ENCODE assay signal across 10 cellular contexts in the genomic region with DNA sequence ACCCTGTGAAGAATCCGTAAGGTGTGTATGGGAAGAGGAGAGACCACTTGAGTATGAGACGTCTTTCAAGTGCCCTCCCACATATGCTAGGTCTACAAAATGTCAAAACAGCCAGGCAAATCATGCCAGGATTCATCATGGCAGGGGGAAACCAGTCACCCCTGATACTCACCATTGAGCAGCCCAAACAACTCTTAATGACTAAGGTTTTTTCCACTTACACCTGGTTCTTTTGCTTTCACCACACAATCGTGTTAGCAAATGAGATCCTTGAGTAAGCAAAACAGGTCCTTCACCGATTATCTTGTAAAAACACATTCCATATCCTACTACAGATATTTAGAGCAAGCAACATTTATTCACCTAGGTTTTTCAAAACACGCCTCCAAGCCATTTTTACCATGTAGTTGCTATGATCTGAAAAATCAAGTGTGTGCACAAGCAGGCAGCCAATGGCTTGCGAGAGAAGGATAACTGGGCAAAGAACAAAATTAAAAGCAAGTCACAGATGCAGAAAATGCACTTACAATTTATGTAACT.
DNase-seq lines count a peak whose midpoint lies in the region; ATAC-seq and TF ChIP-seq lines count a peak whose summit lies in the region.
"Had no signal": no experiment of that assay in that cellular context is flagged by ENCODE, and none has a peak within 500 bp of the region (broad histone marks: within the 10 kb centered on the region; RNA-seq: fewer than 3 reads in every experiment).

No MANE protein-coding gene starts in this region.

- ATAC-seq in T-cell (replicated peaks in 1 of 4) (no peak), HG03354 (IDR thresholded peaks at IDR 0.05; ENCODE audit: poor library complexity, severe bottlenecking, unreplicated experiment) (no peak)
- ATAC-seq in stimulated activated memory B cell treated with anti-CD40 and anti-IgM and Interleukin-4, amounts not matched to agents 10 μg/mL and 1 μg/mL and 100 μg/mL, for 72 hours: peak; percentile 37

- no peak overlapping the region for H3K4me3 Mint-ChIP-seq in T-cell
- H3K4me3 Mint-ChIP-seq in activated naive CD8-positive, alpha-beta T cell treated with anti-CD3 and anti-CD28 coated beads for 36 hours: no peak overlapping the region
- H3K4me3 Mint-ChIP-seq in stimulated activated memory B cell treated with anti-CD40 and anti-IgM and Interleukin-4, amounts not matched to agents 10 μg/mL and 1 μg/mL and 100 μg/mL, for 72 hours: no peak overlapping the region
- H3K4me3 Mint-ChIP-seq in nephron progenitor cell: no peak overlapping the region

- no peaks in the 10 kb centered on the region for H3K27me3 Mint-ChIP-seq in T-cell
- no peaks in the 10 kb centered on the region for H3K27me3 Mint-ChIP-seq in activated naive CD8-positive, alpha-beta T cell treated with anti-CD3 and anti-CD28 coated beads for 36 hours
- H3K27me3 Mint-ChIP-seq in stimulated activated memory B cell treated with anti-CD40 and anti-IgM and Interleukin-4, amounts not matched to agents 10 μg/mL and 1 μg/mL and 100 μg/mL, for 72 hours: peaks cover 17% of the 10 kb centered on the region
- peaks cover 12% of the 10 kb centered on the region for H3K27me3 Mint-ChIP-seq in nephron progenitor cell (ENCODE audit: low read depth, poor library complexity)

- H3K27ac Mint-ChIP-seq in T-cell (peak overlapping the region; percentile 92 to 96), nephron progenitor cell (no peak overlapping the region)
- H3K27ac Mint-ChIP-seq in activated naive CD8-positive, alpha-beta T cell treated with anti-CD3 and anti-CD28 coated beads for 36 hours: peak overlapping the region; percentile 77
- H3K27ac Mint-ChIP-seq in stimulated activated memory B cell treated with anti-CD40 and anti-IgM and Interleukin-4, amounts not matched to agents 10 μg/mL and 1 μg/mL and 100 μg/mL, for 72 hours: peak overlapping the region; percentile 35

- DNase-seq in activated T-cell treated with anti-CD3 and anti-CD28 coated beads for 24 hours (ENCODE audit: low read depth): peak; percentile 42
- no peak for DNase-seq in activated T-cell treated with anti-CD3 and anti-CD28 coated beads, Interleukin-2, amount 50 U/mL, for 48 hours
- DNase-seq in T-cell: no peak
- peak; percentile 31 for DNase-seq in activated naive CD8-positive, alpha-beta T cell treated with anti-CD3 and anti-CD28 coated beads for 36 hours
- DNase-seq in SHP77 treated with DMSO at 0.1 percent for 48 hours (lab: John Stamatoyannopoulos, UW): no peak
- DNase-seq in nephron progenitor cell: no peak
- DNase-seq: NCI-H1105, upper lobe of left lung had no signal

- POLR2A ChIA-PET in T-cell (lab: Charles Lee): no interaction called here

- H3K36me3 Mint-ChIP-seq in T-cell (no peaks in the 10 kb centered on the region), nephron progenitor cell (ENCODE audit: low read depth) (no peaks in the 10 kb centered on the region)
- peaks cover 9% of the 10 kb centered on the region for H3K36me3 Mint-ChIP-seq in activated naive CD8-positive, alpha-beta T cell treated with anti-CD3 and anti-CD28 coated beads for 36 hours
- no peaks in the 10 kb centered on the region for H3K36me3 Mint-ChIP-seq in stimulated activated memory B cell treated with anti-CD40 and anti-IgM and Interleukin-4, amounts not matched to agents 10 μg/mL and 1 μg/mL and 100 μg/mL, for 72 hours

- CTCF ChIA-PET in T-cell (lab: Charles Lee): interaction anchor here in 1 of 2 donors (0.8 to 1.7 kb wide), 4 partner anchors 15 to 230 kb away, joined by 3 to 4 read pairs (median 4); no protein-coding TSS in a partner anchor

- peaks cover 60 to 74% (median 69%) of the 10 kb centered on the region in 3 donors for H3K4me1 Mint-ChIP-seq in T-cell
- H3K4me1 Mint-ChIP-seq in activated naive CD8-positive, alpha-beta T cell treated with anti-CD3 and anti-CD28 coated beads for 36 hours: peaks cover 58% of the 10 kb centered on the region
- peaks cover 72% of the 10 kb centered on the region for H3K4me1 Mint-ChIP-seq in stimulated activated memory B cell treated with anti-CD40 and anti-IgM and Interleukin-4, amounts not matched to agents 10 μg/mL and 1 μg/mL and 100 μg/mL, for 72 hours
- H3K4me1 Mint-ChIP-seq in nephron progenitor cell: peaks cover 33% of the 10 kb centered on the region

- H3K9me3 Mint-ChIP-seq in T-cell: peaks cover 0 to 4% (median 0%) of the 10 kb centered on the region in 3 donors
- peaks cover 7% of the 10 kb centered on the region for H3K9me3 Mint-ChIP-seq in activated naive CD8-positive, alpha-beta T cell treated with anti-CD3 and anti-CD28 coated beads for 36 hours
- peaks cover 3% of the 10 kb centered on the region for H3K9me3 Mint-ChIP-seq in stimulated activated memory B cell treated with anti-CD40 and anti-IgM and Interleukin-4, amounts not matched to agents 10 μg/mL and 1 μg/mL and 100 μg/mL, for 72 hours
- peaks cover 8% of the 10 kb centered on the region for H3K9me3 Mint-ChIP-seq in nephron progenitor cell

- no peak for TF ChIP-seq CTCF in nephron progenitor cell (IDR thresholded peaks at IDR 0.05)

Comparison
In these comparisons a context has a peak if more than half of its experiments do, and no peak if none do; other contexts are left out.
1. DNase-seq: peak in activated T-cell treated with anti-CD3 and anti-CD28 coated beads for 24 hours (single experiment) and activated naive CD8-positive, alpha-beta T cell treated with anti-CD3 and anti-CD28 coated beads for 36 hours (single experiment); none in activated T-cell treated with anti-CD3 and anti-CD28 coated beads, Interleukin-2, amount 50 U/mL, for 48 hours (0 of 2), T-cell (0 of 34), SHP77 treated with DMSO at 0.1 percent for 48 hours (single experiment) and nephron progenitor cell (single experiment).